Comparison of ENCODE assay signal across 13 cellular contexts in the genomic region with DNA sequence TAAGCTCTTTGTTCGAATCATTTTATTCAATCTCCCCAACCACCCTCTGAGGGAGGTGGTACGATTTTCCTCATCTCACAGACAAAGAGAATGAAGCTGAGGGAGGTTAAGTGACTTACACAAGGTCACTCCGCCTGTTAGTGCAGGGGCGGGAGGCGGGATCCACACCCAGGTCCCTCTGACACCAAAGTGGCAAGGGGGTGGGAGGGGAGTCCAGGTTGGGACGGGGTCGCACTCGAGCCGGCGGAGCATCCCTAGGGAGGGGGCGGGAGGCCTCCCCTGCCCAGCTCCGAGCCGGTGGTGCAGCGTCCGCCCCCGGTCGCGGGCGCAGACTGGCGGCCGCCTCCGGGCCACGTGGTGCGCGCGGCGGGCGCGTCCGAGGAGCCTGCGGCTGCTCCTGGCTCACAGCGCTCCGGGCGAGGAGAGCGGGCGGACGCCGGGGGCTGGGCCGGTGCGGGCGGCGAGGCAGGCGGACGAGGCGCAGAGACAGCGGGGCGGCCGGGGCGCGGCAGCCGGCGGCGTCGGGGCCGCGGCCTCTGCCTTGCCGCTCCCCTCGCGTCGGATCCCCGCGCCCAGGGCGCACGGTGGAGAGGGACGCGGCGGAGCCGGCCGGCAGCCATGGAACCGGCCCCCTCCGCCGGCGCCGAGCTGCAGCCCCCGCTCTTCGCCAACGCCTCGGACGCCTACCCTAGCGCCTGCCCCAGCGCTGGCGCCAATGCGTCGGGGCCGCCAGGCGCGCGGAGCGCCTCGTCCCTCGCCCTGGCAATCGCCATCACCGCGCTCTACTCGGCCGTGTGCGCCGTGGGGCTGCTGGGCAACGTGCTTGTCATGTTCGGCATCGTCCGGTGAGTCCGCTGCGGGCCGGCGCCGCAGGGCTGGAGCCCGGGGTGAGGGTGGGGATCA. TPM values are rescaled to one million over a fixed set of nuclear protein-coding genes. Genes with fewer than 3 reads are reported as not detected.
DNase-seq lines count a peak whose midpoint lies in the region; ATAC-seq and TF ChIP-seq lines count a peak whose summit lies in the region.
"Had no signal": no experiment of that assay in that cellular context is flagged by ENCODE, and none has a peak within 500 bp of the region (broad histone marks: within the 10 kb centered on the region; RNA-seq: fewer than 3 reads in every experiment).

A gene (plus strand): TSS at position 405 of the 903 bp plus-strand sequence. CDS start 214 bp downstream, at position 619.

- intact Hi-C loops in colonic mucosa (cut with DNase I) = no loop called here

- no peaks in the 10 kb centered on the region for H3K9me3 Mint-ChIP-seq in activated CD4-positive, alpha-beta memory T cell treated with anti-CD3 and anti-CD28 coated beads, Interleukin-2, amount 10 ng/mL, durations not matched to agents 7 days and 5 days
- H3K9me3 Mint-ChIP-seq: activated CD4-positive, alpha-beta T cell treated with anti-CD3 and anti-CD28 coated beads, Interleukin-2, amount 10 ng/mL, durations not matched to agents 24 days and 14 days had no signal

- H3K27me3 Mint-ChIP-seq in T-helper 17 cell = peaks cover 56% of the 10 kb centered on the region
- peaks cover 55% of the 10 kb centered on the region for H3K27me3 Mint-ChIP-seq in activated CD4-positive, alpha-beta memory T cell treated with anti-CD3 and anti-CD28 coated beads, Interleukin-2, amount 10 ng/mL, durations not matched to agents 7 days and 5 days

- peak within 1 kb of the TSS; percentile 63 for H3K9ac ChIP-seq in ES-I3 (ENCODE audit: low read depth, low read length)
- H3K9ac ChIP-seq in iPS-20b (ENCODE audit: low read depth, low read length) = peak within 1 kb of the TSS; percentile 47; the same call in 1 of the 2 replicates
- H3K9ac ChIP-seq in colonic mucosa (ENCODE audit: low read depth in 2 of 2, low read length in 2 of 2) = no peak within 1 kb of the TSS

- H3K27me3 ChIP-seq in BE2C = no peaks in the 10 kb centered on the region
- peaks cover 52% of the 10 kb centered on the region for H3K27me3 ChIP-seq in iPS-20b (ENCODE audit: insufficient read depth, low read length)
- peaks cover 46% of the 10 kb centered on the region for H3K27me3 ChIP-seq in colonic mucosa

- H3K4me1 Mint-ChIP-seq in T-helper 17 cell = no peaks in the 10 kb centered on the region
- peaks cover 4% of the 10 kb centered on the region for H3K4me1 Mint-ChIP-seq in activated CD4-positive, alpha-beta memory T cell treated with anti-CD3 and anti-CD28 coated beads, Interleukin-2, amount 10 ng/mL, durations not matched to agents 7 days and 5 days

- peak within 1 kb of the TSS; percentile 19 for H3K4me3 Mint-ChIP-seq in T-helper 17 cell
- H3K4me3 Mint-ChIP-seq in activated CD4-positive, alpha-beta memory T cell treated with anti-CD3 and anti-CD28 coated beads, Interleukin-2, amount 10 ng/mL, durations not matched to agents 7 days and 5 days = no peak within 1 kb of the TSS
- H3K4me3 Mint-ChIP-seq: activated CD4-positive, alpha-beta T cell treated with anti-CD3 and anti-CD28 coated beads, Interleukin-2, amount 10 ng/mL, durations not matched to agents 24 days and 14 days had no signal

- POLR2A ChIA-PET in activated CD4-positive, alpha-beta memory T cell treated with anti-CD3 and anti-CD28 coated beads, Interleukin-2, amount 10 ng/mL, durations not matched to agents 7 days and 5 days (lab: Charles Lee) = no interaction called here

- H3K27ac ChIP-seq in iPS-20b (ENCODE audit: low read length) = no peak within 1 kb of the TSS
- no peak within 1 kb of the TSS for H3K27ac ChIP-seq in colonic mucosa
- H3K27ac ChIP-seq: pancreas, upper lobe of right lung had no signal

- H3K4me1 ChIP-seq in BE2C = peaks cover 8% of the 10 kb centered on the region
- peaks cover 4% of the 10 kb centered on the region; the same call in 1 of the 2 replicates for H3K4me1 ChIP-seq in ES-I3 (ENCODE audit: insufficient read depth, low read length)
- no peaks in the 10 kb centered on the region for H3K4me1 ChIP-seq in iPS-20b (ENCODE audit: insufficient read depth, low read length)
- no peaks in the 10 kb centered on the region for H3K4me1 ChIP-seq in colonic mucosa
- H3K4me1 ChIP-seq: pancreas, upper lobe of right lung had no signal

- H3K4me3 ChIP-seq in BE2C (ENCODE audit: low read depth, low read length) (peak within 1 kb of the TSS; percentile 75), iPS-20b (ENCODE audit: low read length) (peak within 1 kb of the TSS; percentile 61), colonic mucosa (no peak within 1 kb of the TSS)
- H3K4me3 ChIP-seq: upper lobe of right lung had no signal

- H3K9me3 ChIP-seq in BE2C (no peaks in the 10 kb centered on the region), ES-I3 (ENCODE audit: control insufficient read depth, insufficient read depth, low read length) (no peaks in the 10 kb centered on the region), T-helper 17 cell (ENCODE audit: control insufficient read depth, low read length, poor library complexity, severe bottlenecking) (no peaks in the 10 kb centered on the region), iPS-20b (ENCODE audit: insufficient read depth, low read depth, low read length) (no peaks in the 10 kb centered on the region), colonic mucosa (no peaks in the 10 kb centered on the region)
- H3K9me3 ChIP-seq: pancreas, upper lobe of right lung had no signal

- H3K27ac Mint-ChIP-seq in T-helper 17 cell = no peak within 1 kb of the TSS
- no peak within 1 kb of the TSS for H3K27ac Mint-ChIP-seq in activated CD4-positive, alpha-beta memory T cell treated with anti-CD3 and anti-CD28 coated beads, Interleukin-2, amount 10 ng/mL, durations not matched to agents 7 days and 5 days
- H3K27ac Mint-ChIP-seq: activated CD4-positive, alpha-beta T cell treated with anti-CD3 and anti-CD28 coated beads, Interleukin-2, amount 10 ng/mL, durations not matched to agents 24 days and 14 days had no signal

- CTCF ChIA-PET in activated CD4-positive, alpha-beta memory T cell treated with anti-CD3 and anti-CD28 coated beads, Interleukin-2, amount 10 ng/mL, durations not matched to agents 7 days and 5 days (lab: Charles Lee) = no interaction called here

- H3K36me3 Mint-ChIP-seq in T-helper 17 cell (ENCODE audit: low read depth) = no peaks in the 10 kb centered on the region
- no peaks in the 10 kb centered on the region for H3K36me3 Mint-ChIP-seq in activated CD4-positive, alpha-beta memory T cell treated with anti-CD3 and anti-CD28 coated beads, Interleukin-2, amount 10 ng/mL, durations not matched to agents 7 days and 5 days (ENCODE audit: low read depth)

- TF ChIP-seq CTCF in BE2C (IDR thresholded peaks at IDR 0.05; ENCODE audit: low read depth, low read length) = no peak
- no peak for TF ChIP-seq CTCF in colonic mucosa (IDR thresholded peaks at IDR 0.05)

- ATAC-seq in T-helper 17 cell (no peak), GM21528 (IDR thresholded peaks at IDR 0.05; ENCODE audit: low FRiP score, unreplicated experiment) (no peak)
- ATAC-seq: esophagus mucosa, upper lobe of right lung had no signal

- DNase-seq in BE2C (peak; percentile 56), T-helper 17 cell (no peak), HCEC 1CT (no peak), colonic mucosa (no peak)
- no peak for DNase-seq in activated CD4-positive, alpha-beta memory T cell treated with anti-CD3 and anti-CD28 coated beads, Interleukin-2, amount 10 ng/mL, durations not matched to agents 7 days and 5 days
- DNase-seq: activated CD4-positive, alpha-beta T cell treated with anti-CD3 and anti-CD28 coated beads, Interleukin-2, amount 10 ng/mL, durations not matched to agents 24 days and 14 days; NCI-H187; pancreas; upper lobe of right lung had no signal

- H3K36me3 ChIP-seq in BE2C = no peaks in the 10 kb centered on the region
- no peaks in the 10 kb centered on the region for H3K36me3 ChIP-seq in ES-I3 (ENCODE audit: insufficient read depth, low read length)
- no peaks in the 10 kb centered on the region for H3K36me3 ChIP-seq in iPS-20b (ENCODE audit: insufficient read depth, low read depth, low read length)
- H3K36me3 ChIP-seq in colonic mucosa = no peaks in the 10 kb centered on the region
- H3K36me3 ChIP-seq: pancreas, upper lobe of right lung had no signal

RNA-seq across cellular contexts. Expression of the gene that starts here (rescaled TPM):
- 4.1 TPM for polyA plus RNA-seq in BE2C (2012; ENCODE audit: insufficient read depth, insufficient read length, low read depth)
- total RNA-seq in T-helper 17 cell (not detected), colonic mucosa (under 1 TPM; 0.12 to 0.16 TPM)
- total RNA-seq in activated CD4-positive, alpha-beta memory T cell treated with anti-CD3 and anti-CD28 coated beads, Interleukin-2, amount 10 ng/mL, durations not matched to agents 7 days and 5 days = not detected
- total RNA-seq: esophagus mucosa, upper lobe of right lung had no signal

Comparison
In these comparisons a context has a peak if more than half of its experiments do, and no peak if none do; other contexts are left out.
1. H3K9ac ChIP-seq: peak in ES-I3 (single experiment) and iPS-20b (single experiment); none in colonic mucosa (0 of 2).